ENCODE assay signal across 2 cellular contexts in the genomic region with DNA sequence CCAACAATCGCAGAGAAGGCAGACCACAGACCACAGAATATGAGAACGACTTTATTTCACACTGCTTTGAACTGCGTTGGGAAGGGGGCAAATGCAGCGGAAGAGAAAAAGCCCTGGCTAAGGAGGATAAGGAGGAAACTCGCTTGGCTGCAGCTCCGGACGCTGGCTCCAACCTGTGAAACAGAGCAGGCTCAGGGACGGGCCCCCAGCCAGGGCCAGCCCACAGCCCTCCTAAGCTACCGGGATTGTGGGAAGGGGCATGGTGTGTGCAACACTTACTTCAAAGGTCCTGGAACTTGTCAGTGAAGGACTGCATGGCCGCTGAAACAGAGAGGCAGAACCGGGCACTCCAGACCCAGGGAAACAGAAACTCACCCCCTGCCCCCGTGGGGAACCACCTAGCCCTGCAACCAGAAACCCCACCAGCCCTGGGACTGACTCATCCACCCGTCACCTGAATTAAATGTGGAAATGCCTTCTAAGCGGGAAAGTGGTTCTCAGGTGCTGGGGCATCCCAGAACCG. TPM values are rescaled to one million over a fixed set of nuclear protein-coding genes. Genes with fewer than 3 reads are reported as not detected.
"Had no signal": no experiment of that assay in that cellular context is flagged by ENCODE, and none has a peak within 500 bp of the region (broad histone marks: within the 10 kb centered on the region; RNA-seq: fewer than 3 reads in every experiment).

No MANE protein-coding gene starts in this region.

RNA-seq across cellular contexts. Expression of a gene that starts 41.1 kb away (rescaled TPM):
- total RNA-seq: MCF 10A had no signal
- polyA plus RNA-seq: K562 had no signal
